17 cellular contexts compared by ENCODE assay signal in genomic region chr10:21238044-21238443, GRCh38.
DNase-seq lines count a peak whose midpoint lies in the region; ATAC-seq and TF ChIP-seq lines count a peak whose summit lies in the region.
"Had no signal": no experiment of that assay in that cellular context is flagged by ENCODE, and none has a peak within 500 bp of the region (broad histone marks: within the 10 kb centered on the region; RNA-seq: fewer than 3 reads in every experiment).

No MANE protein-coding gene starts in this region.

- peak; percentile 49; the same call in 1 of the 2 replicates for ATAC-seq in PC-3
- ATAC-seq in GM18498 (IDR thresholded peaks at IDR 0.05; ENCODE audit: unreplicated experiment), result no peak
- ATAC-seq in HG03432 (IDR thresholded peaks at IDR 0.05; ENCODE audit: unreplicated experiment), result no peak
- ATAC-seq: Right ventricle myocardium inferior had no signal

- no peak overlapping the region for H2AFZ ChIP-seq in PC-3 (ENCODE audit: low read length)
- H2AFZ ChIP-seq in osteoblast (ENCODE audit: low read length), result no peak overlapping the region

- H3K27me3 ChIP-seq in PC-3 (ENCODE audit: low read length) (no peaks in the 10 kb centered on the region), osteoblast (ENCODE audit: insufficient read depth, low read length) (no peaks in the 10 kb centered on the region)
- H3K27me3 ChIP-seq: BE2C, MG63 had no signal

- H4K20me1 ChIP-seq in PC-3 (ENCODE audit: low read length), result no peaks in the 10 kb centered on the region
- no peaks in the 10 kb centered on the region for H4K20me1 ChIP-seq in osteoblast (ENCODE audit: insufficient read depth, low read length)

- H3K4me3 ChIP-seq in PC-3 (ENCODE audit: low read length) (no peak overlapping the region), osteoblast (ENCODE audit: insufficient read depth, low read length) (no peak overlapping the region)
- H3K4me3 ChIP-seq: MG63 had no signal

- no peak overlapping the region for H3K9ac ChIP-seq in PC-3 (ENCODE audit: low read length)

- peaks cover 4% of the 10 kb centered on the region; the same call in 1 of the 2 replicates for H3K4me1 ChIP-seq in PC-3 (ENCODE audit: insufficient read depth, low read length)
- H3K4me1 ChIP-seq in osteoblast (ENCODE audit: insufficient read depth, low read length), result no peaks in the 10 kb centered on the region
- H3K4me1 ChIP-seq: BE2C had no signal

- no peaks in the 10 kb centered on the region for H3K36me3 ChIP-seq in PC-3 (ENCODE audit: low read depth, low read length)
- no peaks in the 10 kb centered on the region for H3K36me3 ChIP-seq in osteoblast (ENCODE audit: insufficient read depth, low read length)
- H3K36me3 ChIP-seq: BE2C, MG63 had no signal

- no peaks in the 10 kb centered on the region for H3F3A ChIP-seq in PC-3 (ENCODE audit: low read length, unreplicated experiment)

- no peaks in the 10 kb centered on the region for H3K9me2 ChIP-seq in PC-3 (replicated peaks; ENCODE audit: low read length)

- peak; percentile 20 for DNase-seq in DMS53 treated with DMSO at 0.1 percent for 48 hours (lab: John Stamatoyannopoulos, UW; ENCODE audit: unreplicated experiment)
- peak; percentile 52 for DNase-seq in NCI-H146 treated with DMSO at 0.1 percent for 48 hours (lab: John Stamatoyannopoulos, UW; ENCODE audit: unreplicated experiment)
- DNase-seq in PC-3, result peak; percentile 62
- DNase-seq in osteoblast (ENCODE audit: insufficient read length, low spot score, missing footprints), result peak; percentile 23
- no peak for DNase-seq in stimulated activated CD4-positive, alpha-beta T cell treated with anti-CD3 and anti-CD28 coated beads, Interleukin-4, amount 100 ng/mL, for 24 hours
- DNase-seq: BE2C; CD4-positive, CD25-positive, alpha-beta regulatory T cell; DMS 273 treated with DMSO at 0.1 percent for 48 hours; GDM1; MG63; NCI-H1092; NCI-H2029; NCI-H2227 treated with DMSO at 0.1 percent for 48 hours; NCI-H510A had no signal

- TF ChIP-seq CTCF in PC-3 (conservative IDR thresholded peaks at IDR 0.05; ENCODE audit: low read depth, low read length) (no peak), osteoblast (IDR thresholded peaks at IDR 0.05; ENCODE audit: extremely low read depth, low read depth, low read length) (no peak)

- intact Hi-C loops in PC-3 (cut with micrococcal nuclease), result no loop called here

- CTCF ChIA-PET in PC-3 (lab: Charles Lee), result no interaction called here

- H3K9me3 ChIP-seq in PC-3 (ENCODE audit: low read length) (no peaks in the 10 kb centered on the region), osteoblast (ENCODE audit: low read depth, low read length) (no peaks in the 10 kb centered on the region)
- H3K9me3 ChIP-seq: BE2C, MG63 had no signal

- H3K4me2 ChIP-seq in PC-3 (ENCODE audit: low read length) (0 out of 2 replicates have a peak overlapping the region, but pooled peaks have one; percentile 11), osteoblast (ENCODE audit: insufficient read depth, low read length) (no peak overlapping the region)

- H3K27ac ChIP-seq in PC-3 (ENCODE audit: low read length) (no peak overlapping the region), osteoblast (ENCODE audit: low read depth, low read length) (no peak overlapping the region)

- BruUV-seq in PC-3 (replicated peaks; lab: Mats Ljungman, UMichigan), result no TSS peak

- POLR2A ChIA-PET in PC-3 (lab: Charles Lee; ENCODE audit: unreplicated experiment), result no interaction called here

- H3K79me2 ChIP-seq in PC-3 (ENCODE audit: low read length) (no peaks in the 10 kb centered on the region), osteoblast (ENCODE audit: insufficient read depth, low read length) (no peaks in the 10 kb centered on the region)
